In the genomic region with DNA sequence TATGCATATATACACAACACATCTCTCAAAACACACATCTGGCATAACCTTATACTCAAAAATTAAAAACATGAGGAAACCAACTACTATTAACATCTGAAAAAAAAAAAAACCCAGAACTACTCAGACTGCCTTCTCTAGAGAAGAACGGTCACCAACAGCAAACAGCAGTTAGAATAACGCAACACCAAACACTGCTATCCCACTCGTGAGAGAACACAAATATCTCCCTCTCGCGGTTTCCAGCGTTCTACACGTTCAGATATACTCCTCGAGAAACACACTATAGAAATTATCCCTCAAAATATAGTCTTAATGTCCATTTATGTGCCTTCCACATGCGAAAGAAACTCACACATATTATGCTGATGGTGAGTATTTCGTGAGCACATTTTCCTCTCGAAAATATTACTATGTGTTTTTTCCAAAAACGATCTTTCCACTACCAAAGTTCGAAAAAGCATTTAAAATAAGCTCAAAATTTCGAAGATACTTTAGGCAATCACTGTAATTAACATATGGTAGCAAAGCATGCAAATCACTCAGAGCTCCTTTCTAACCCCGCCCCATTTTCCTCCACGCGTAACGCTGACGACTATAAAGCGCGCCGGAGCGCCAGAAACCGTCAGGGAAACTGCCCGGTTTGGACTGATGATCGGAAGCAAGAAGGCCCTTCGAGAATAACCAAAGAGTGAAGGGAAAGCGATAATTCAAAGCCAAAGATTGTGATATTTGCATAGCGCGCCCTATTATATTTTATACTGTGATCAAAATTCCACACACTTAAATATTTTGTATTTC, we compare ENCODE assay signal across 8 cellular contexts.
DNase-seq lines count a peak whose midpoint lies in the region; ATAC-seq and FAIRE-seq lines count a peak whose summit lies in the region.

No MANE protein-coding gene starts in this region.

- no peaks in the 10 kb centered on the region for H3K36me3 Mint-ChIP-seq in activated CD8-positive, alpha-beta memory T cell treated with anti-CD3 and anti-CD28 coated beads, Interleukin-2, amount 10 ng/mL, durations not matched to agents 7 days and 5 days

- peak; percentile 78 for ATAC-seq in GM21360 (IDR thresholded peaks at IDR 0.05; ENCODE audit: unreplicated experiment)
- ATAC-seq in activated CD8-positive, alpha-beta memory T cell treated with anti-CD3 and anti-CD28 coated beads, Interleukin-2, amount 10 ng/mL, durations not matched to agents 7 days and 5 days, result peak; percentile 89

- H3K27me3 Mint-ChIP-seq in activated CD8-positive, alpha-beta memory T cell treated with anti-CD3 and anti-CD28 coated beads, Interleukin-2, amount 10 ng/mL, durations not matched to agents 7 days and 5 days, result no peaks in the 10 kb centered on the region

- peak; percentile 96 for FAIRE-seq in endometrium (lab: Jason Lieb, UNC)

- DNase-seq in CMK (ENCODE audit: low read depth) (peak; percentile 86), HS-5 (ENCODE audit: low read depth) (peak; percentile 98), NOMO-1 treated with DMSO at 0.1 percent for 48 hours (lab: John Stamatoyannopoulos, UW; ENCODE audit: unreplicated experiment) (peak; percentile 96), mesenteric fat pad (ENCODE audit: low spot score) (peak; percentile 97)
- DNase-seq in activated CD8-positive, alpha-beta memory T cell treated with anti-CD3 and anti-CD28 coated beads, Interleukin-2, amount 10 ng/mL, durations not matched to agents 7 days and 5 days, result peak; percentile 97
- DNase-seq in stimulated activated CD8-positive, alpha-beta memory T cell treated with anti-CD3 and anti-CD28 coated beads, Interleukin-12 subunit alpha, Interleukin-12 subunit beta, amount 100 ng/mL, for 4 hours (ENCODE audit: low read depth), result peak; percentile 87

- H3K4me1 Mint-ChIP-seq in activated CD8-positive, alpha-beta memory T cell treated with anti-CD3 and anti-CD28 coated beads, Interleukin-2, amount 10 ng/mL, durations not matched to agents 7 days and 5 days, result peaks cover 3% of the 10 kb centered on the region

- no peak overlapping the region for H3K4me3 Mint-ChIP-seq in activated CD8-positive, alpha-beta memory T cell treated with anti-CD3 and anti-CD28 coated beads, Interleukin-2, amount 10 ng/mL, durations not matched to agents 7 days and 5 days

- no peak overlapping the region for H3K27ac Mint-ChIP-seq in activated CD8-positive, alpha-beta memory T cell treated with anti-CD3 and anti-CD28 coated beads, Interleukin-2, amount 10 ng/mL, durations not matched to agents 7 days and 5 days

- no peaks in the 10 kb centered on the region for H3K9me3 Mint-ChIP-seq in activated CD8-positive, alpha-beta memory T cell treated with anti-CD3 and anti-CD28 coated beads, Interleukin-2, amount 10 ng/mL, durations not matched to agents 7 days and 5 days (ENCODE audit: low read depth)

- CTCF ChIA-PET in activated CD8-positive, alpha-beta memory T cell treated with anti-CD3 and anti-CD28 coated beads, Interleukin-2, amount 10 ng/mL, durations not matched to agents 7 days and 5 days (lab: Charles Lee), result interaction anchor here (0.5 to 1.9 kb wide), 13 partner anchors 12 to 373 kb away, joined by 3 to 13 read pairs (median 3); a partner anchor contains a TSS

Comparison
In these comparisons a context has a peak if more than half of its experiments do, and no peak if none do; other contexts are left out.
1. Peak in every context shown above with its lines: DNase-seq and ATAC-seq.